Comparison of ENCODE assay signal across 8 cellular contexts in genomic region chr5:123511290-123511647, GRCh38. TPM values are rescaled to one million over a fixed set of nuclear protein-coding genes. Genes with fewer than 3 reads are reported as not detected.
A peak's percentile ranks its signal among the peaks of the same experiment; 100 is the strongest.
DNase-seq lines count a peak whose midpoint lies in the region; ATAC-seq, FAIRE-seq and TF ChIP-seq lines count a peak whose summit lies in the region.

No MANE protein-coding gene starts in this region.

- peak overlapping the region; percentile 95 for H3K4me3 Mint-ChIP-seq in activated CD4-positive, alpha-beta memory T cell treated with anti-CD3 and anti-CD28 coated beads for 36 hours
- peak overlapping the region; percentile 90 for H3K4me3 Mint-ChIP-seq in stimulated activated memory B cell treated with anti-CD40 and anti-IgM and Interleukin-4, amounts not matched to agents 10 μg/mL and 1 μg/mL and 100 μg/mL, for 72 hours

- H3K9me2 ChIP-seq in hepatocyte (replicated peaks; ENCODE audit: insufficient read depth), result no peaks in the 10 kb centered on the region

- H3K27me3 ChIP-seq in hepatocyte, result no peaks in the 10 kb centered on the region

- FAIRE-seq in frontal cortex (lab: Jason Lieb, UNC), result no peak

- CTCF ChIA-PET in activated CD4-positive, alpha-beta memory T cell treated with anti-CD3 and anti-CD28 coated beads for 36 hours (lab: Charles Lee), result interaction anchor here (3.7 kb wide), 1 partner anchor 88 kb away, joined by 31 read pairs; the partner anchor contains the start of gene CEP120

- peak overlapping the region; percentile 90 for H3K27ac ChIP-seq in hepatocyte

- H3K9me3 ChIP-seq in hepatocyte (ENCODE audit: low read depth), result no peaks in the 10 kb centered on the region

- H3K36me3 Mint-ChIP-seq in activated CD4-positive, alpha-beta memory T cell treated with anti-CD3 and anti-CD28 coated beads for 36 hours, result peaks cover 4% of the 10 kb centered on the region
- H3K36me3 Mint-ChIP-seq in stimulated activated memory B cell treated with anti-CD40 and anti-IgM and Interleukin-4, amounts not matched to agents 10 μg/mL and 1 μg/mL and 100 μg/mL, for 72 hours, result no peaks in the 10 kb centered on the region

- POLR2A ChIA-PET in activated CD4-positive, alpha-beta memory T cell treated with anti-CD3 and anti-CD28 coated beads for 36 hours (lab: Charles Lee), result interaction anchor here (0.6 to 4.1 kb wide), 7 partner anchors 13 to 88 kb away, joined by 3 to 69 read pairs (median 4); partner anchors contain the start of gene CEP120

- H3K4me1 ChIP-seq in hepatocyte (ENCODE audit: insufficient read depth), result peaks cover 9% of the 10 kb centered on the region

- WGBS in hepatocyte (ENCODE audit: low lambda C conversion rate, missing lambda C conversion rate), result 49% methylated on average over 3 of the region's 3 CpGs

- peaks cover 40% of the 10 kb centered on the region for H3K4me1 Mint-ChIP-seq in activated CD4-positive, alpha-beta memory T cell treated with anti-CD3 and anti-CD28 coated beads for 36 hours (ENCODE audit: low read depth)
- peaks cover 43% of the 10 kb centered on the region for H3K4me1 Mint-ChIP-seq in stimulated activated memory B cell treated with anti-CD40 and anti-IgM and Interleukin-4, amounts not matched to agents 10 μg/mL and 1 μg/mL and 100 μg/mL, for 72 hours

- no peak for ATAC-seq in stimulated activated memory B cell treated with anti-CD40 and anti-IgM and Interleukin-4, amounts not matched to agents 10 μg/mL and 1 μg/mL and 100 μg/mL, for 72 hours

- intact Hi-C loops in activated CD4-positive, alpha-beta memory T cell treated with anti-CD3 and anti-CD28 coated beads for 36 hours (cut with micrococcal nuclease), result loop anchor here (5.0 to 10.0 kb wide), 4 partner anchors 666 to 1549 kb away; partner anchors contain the start of genes SNX2, SNX24 and SRFBP1

- peak overlapping the region; percentile 98 for H3K27ac Mint-ChIP-seq in activated CD4-positive, alpha-beta memory T cell treated with anti-CD3 and anti-CD28 coated beads for 36 hours
- peak overlapping the region; percentile 98 for H3K27ac Mint-ChIP-seq in stimulated activated memory B cell treated with anti-CD40 and anti-IgM and Interleukin-4, amounts not matched to agents 10 μg/mL and 1 μg/mL and 100 μg/mL, for 72 hours

- peaks cover 17% of the 10 kb centered on the region for H4K20me1 ChIP-seq in hepatocyte (ENCODE audit: insufficient read depth, poor library complexity, severe bottlenecking)

- no peak for TF ChIP-seq CTCF in hepatocyte (IDR thresholded peaks at IDR 0.05; ENCODE audit: poor library complexity)

- H3K9me3 Mint-ChIP-seq in activated CD4-positive, alpha-beta memory T cell treated with anti-CD3 and anti-CD28 coated beads for 36 hours, result no peaks in the 10 kb centered on the region
- H3K9me3 Mint-ChIP-seq in stimulated activated memory B cell treated with anti-CD40 and anti-IgM and Interleukin-4, amounts not matched to agents 10 μg/mL and 1 μg/mL and 100 μg/mL, for 72 hours, result no peaks in the 10 kb centered on the region

- H3K4me2 ChIP-seq in hepatocyte, result peak overlapping the region; percentile 71

- peaks cover 35% of the 10 kb centered on the region for H3K79me2 ChIP-seq in hepatocyte

- peak overlapping the region; percentile 9 for H3K4me3 ChIP-seq in hepatocyte

- DNase-seq in HCEC 1CT, result peak; percentile 73
- DNase-seq in activated CD4-positive, alpha-beta memory T cell treated with anti-CD3 and anti-CD28 coated beads for 36 hours, result no peak
- peak; percentile 46 for DNase-seq in hepatocyte (ENCODE audit: low spot score)
- DNase-seq in NCI-H526 treated with DMSO at 0.1 percent for 48 hours (lab: John Stamatoyannopoulos, UW), result no peak
- DNase-seq in GF-D8 (lab: John Stamatoyannopoulos, UW), result no peak
- DNase-seq in SIG-M5 (lab: John Stamatoyannopoulos, UW), result no peak
- no peak for DNase-seq in frontal cortex (ENCODE audit: low spot score in 2 of 2)

- no peaks in the 10 kb centered on the region for H3K36me3 ChIP-seq in hepatocyte (replicated peaks; ENCODE audit: insufficient read depth, low read depth)

- H3K27me3 Mint-ChIP-seq in activated CD4-positive, alpha-beta memory T cell treated with anti-CD3 and anti-CD28 coated beads for 36 hours, result no peaks in the 10 kb centered on the region
- no peaks in the 10 kb centered on the region for H3K27me3 Mint-ChIP-seq in stimulated activated memory B cell treated with anti-CD40 and anti-IgM and Interleukin-4, amounts not matched to agents 10 μg/mL and 1 μg/mL and 100 μg/mL, for 72 hours

- H2AFZ ChIP-seq in hepatocyte, result peak overlapping the region; percentile 53

RNA-seq across cellular contexts. Expression of gene CSNK1G3, which starts 0.7 kb away (rescaled TPM):
- 10 to 100 TPM; 37.4 to 37.8 TPM for total RNA-seq in activated CD4-positive, alpha-beta memory T cell treated with anti-CD3 and anti-CD28 coated beads for 36 hours
- total RNA-seq in hepatocyte (59.3 and 67.1 TPM in 2 replicates), frontal cortex (230 TPM)
- polyA plus RNA-seq in hepatocyte, result 20.8 and 26.1 TPM in 2 replicates

Comparison
In these comparisons a context has a peak if more than half of its experiments do, and no peak if none do; other contexts are left out.
1. DNase-seq: peak in HCEC 1CT (single experiment) and hepatocyte (single experiment); none in activated CD4-positive, alpha-beta memory T cell treated with anti-CD3 and anti-CD28 coated beads for 36 hours (single experiment), NCI-H526 treated with DMSO at 0.1 percent for 48 hours (single experiment), GF-D8 (single experiment), SIG-M5 (single experiment) and frontal cortex (0 of 2).